In genomic region chr12:48197549-48197966, GRCh38 we compare ENCODE assay signal across 8 cellular contexts. TPM values are rescaled to one million over a fixed set of nuclear protein-coding genes. Genes with fewer than 3 reads are reported as not detected.
A peak's percentile ranks its signal among the peaks of the same experiment; 100 is the strongest.
DNase-seq lines count a peak whose midpoint lies in the region; TF ChIP-seq lines count a peak whose summit lies in the region.

No MANE protein-coding gene starts in this region.

- no peak overlapping the region for H3K14ac ChIP-seq in neuronal stem cell (ENCODE audit: low read length)

- peak; percentile 34 for DNase-seq in DMS 273 treated with DMSO at 0.1 percent for 48 hours (lab: John Stamatoyannopoulos, UW)
- peak; percentile 40 for DNase-seq in GM20000 (ENCODE audit: low spot score)
- DNase-seq in Kasumi-1 (lab: John Stamatoyannopoulos, UW): peak; percentile 45 to 60
- DNase-seq in foreskin fibroblast: peak in 1 of 2 donors; percentile 67
- no peak for DNase-seq in neuronal stem cell (ENCODE audit: low spot score)
- no peak for DNase-seq in KG1 (lab: John Stamatoyannopoulos, UW)
- DNase-seq in GF-D8 (lab: John Stamatoyannopoulos, UW): no peak

- H3K4me3 ChIP-seq in WI38 (ENCODE audit: low read depth, low read length) (peak overlapping the region; percentile 51), foreskin fibroblast (ENCODE audit: low read depth in 1 of 2, low read length in 2 of 2) (peak overlapping the region; percentile 81 to 89), neuronal stem cell (ENCODE audit: low read length in 2 of 2) (peak overlapping the region; percentile 76 to 85)

- no peak overlapping the region for H2BK5ac ChIP-seq in neuronal stem cell (ENCODE audit: low read length)

- no peak overlapping the region for H3K23ac ChIP-seq in neuronal stem cell (ENCODE audit: low read depth, low read length, poor library complexity)

- no CpG with 5 or more reads among the region's 10 CpGs for WGBS in neuronal stem cell (ENCODE audit: extremely low coverage in 2 of 2, insufficient read length in 2 of 2, insufficient replicate concordance in 1 of 2), 2 donors

- no peak overlapping the region for H3K18ac ChIP-seq in neuronal stem cell (ENCODE audit: low read length)

- peak overlapping the region; percentile 74 for H3K4me2 ChIP-seq in neuronal stem cell (ENCODE audit: insufficient read depth, low read length, poor library complexity, severe bottlenecking)

- peaks cover 1 to 6% of the 10 kb centered on the region in 2 donors for H3K4me1 ChIP-seq in neuronal stem cell (ENCODE audit: control insufficient read depth in 2 of 2, insufficient read depth in 1 of 2, low read depth in 1 of 2, low read length in 2 of 2)

- no peaks in the 10 kb centered on the region for H3K79me1 ChIP-seq in neuronal stem cell (ENCODE audit: low read depth, low read length)

- H2AFZ ChIP-seq in neuronal stem cell (ENCODE audit: low read length): peak overlapping the region; percentile 79

- H4K8ac ChIP-seq in neuronal stem cell (ENCODE audit: low read depth, low read length): no peak overlapping the region

- no peak overlapping the region for H3K9ac ChIP-seq in neuronal stem cell (ENCODE audit: low read depth, low read length, poor library complexity)

- peaks cover 0 to 9% of the 10 kb centered on the region in 2 donors for H3K9me3 ChIP-seq in neuronal stem cell (replicated peaks in 1 of 2; ENCODE audit: control insufficient read depth in 2 of 2, insufficient read depth in 1 of 2, low read depth in 1 of 2, low read length in 2 of 2)

- H3K27ac ChIP-seq in neuronal stem cell (replicated peaks; ENCODE audit: low read length): peak overlapping the region; percentile 55

- no peak overlapping the region for H2BK120ac ChIP-seq in neuronal stem cell (ENCODE audit: low read depth, low read length)

- peaks cover 0 to 3% (median 0%) of the 10 kb centered on the region in 3 experiments for H3K27me3 ChIP-seq in neuronal stem cell (ENCODE audit: control insufficient read depth in 3 of 3, insufficient read depth in 3 of 3, low read depth in 1 of 3, low read length in 3 of 3)

- no peak overlapping the region for H2BK12ac ChIP-seq in neuronal stem cell (ENCODE audit: low read length)

- TF ChIP-seq CTCF in GM20000 (IDR thresholded peaks at IDR 0.05; ENCODE audit: extremely low read depth, missing control alignments): peak; percentile 52
- TF ChIP-seq CTCF in WI38 (IDR thresholded peaks at IDR 0.05; ENCODE audit: low read depth, low read length): no peak
- peak; percentile 51 for TF ChIP-seq CTCF in foreskin fibroblast (IDR thresholded peaks at IDR 0.05; ENCODE audit: low read depth, low read length)

- H2BK15ac ChIP-seq in neuronal stem cell (ENCODE audit: low read length): no peak overlapping the region

- no peaks in the 10 kb centered on the region for H3K36me3 ChIP-seq in neuronal stem cell (replicated peaks in 1 of 2; ENCODE audit: control insufficient read depth in 2 of 2, insufficient read depth in 2 of 2, low read length in 2 of 2)

- H4K91ac ChIP-seq in neuronal stem cell (ENCODE audit: low read depth, low read length, poor library complexity): no peak overlapping the region

- H2AK5ac ChIP-seq in neuronal stem cell (ENCODE audit: low read depth, low read length): no peak overlapping the region

- no peak overlapping the region for H3K4ac ChIP-seq in neuronal stem cell (ENCODE audit: low read length)

RNA-seq across cellular contexts. Expression of gene OR10AD1, which starts 5.5 kb away (rescaled TPM):
- polyA plus RNA-seq in neuronal stem cell (2013, experiment 1 of 2): not detected
- polyA plus RNA-seq in neuronal stem cell (2013, experiment 2 of 2): not detected

RNA-seq across cellular contexts. Expression of gene CCDC184, which starts 14.1 kb away (rescaled TPM):
- polyA plus RNA-seq in neuronal stem cell (2013, experiment 1 of 2): 3.2 TPM
- polyA plus RNA-seq in neuronal stem cell (2013, experiment 2 of 2): 3.0 TPM

RNA-seq across cellular contexts. Expression of gene ASB8, which starts 40.2 kb away (rescaled TPM):
- 6.1 TPM for polyA plus RNA-seq in neuronal stem cell (2013, experiment 1 of 2)
- 6.7 TPM for polyA plus RNA-seq in neuronal stem cell (2013, experiment 2 of 2)

Comparison
In these comparisons a context has a peak if more than half of its experiments do, and no peak if none do; other contexts are left out.
1. DNase-seq: peak in DMS 273 treated with DMSO at 0.1 percent for 48 hours (single experiment), GM20000 (single experiment) and Kasumi-1 (2 of 2); none in neuronal stem cell (single experiment), KG1 (single experiment) and GF-D8 (single experiment).
2. Peak in every context shown above with its lines, with median percentiles within 50 percentile points of each other: H3K4me3 ChIP-seq.